ENCODE assay signal across 28 cellular contexts in genomic region chr5:54573783-54574485, GRCh38. TPM values are rescaled to one million over a fixed set of nuclear protein-coding genes. Genes with fewer than 3 reads are reported as not detected.
DNase-seq lines count a peak whose midpoint lies in the region; ATAC-seq and TF ChIP-seq lines count a peak whose summit lies in the region.
"Had no signal": no experiment of that assay in that cellular context is flagged by ENCODE, and none has a peak within 500 bp of the region (broad histone marks: within the 10 kb centered on the region; RNA-seq: fewer than 3 reads in every experiment).

No MANE protein-coding gene starts in this region.

- no peaks in the 10 kb centered on the region for H3K9me3 Mint-ChIP-seq in activated T-cell treated with anti-CD3 and anti-CD28 coated beads, Interleukin-2, amount 50 U/mL, for 72 hours
- H3K9me3 Mint-ChIP-seq in activated T-cell treated with anti-CD3 and anti-CD28 coated beads, Interleukin-2, amount 50 U/mL, for 4 hours, result no peaks in the 10 kb centered on the region
- no peaks in the 10 kb centered on the region for H3K9me3 Mint-ChIP-seq in central memory CD8-positive, alpha-beta T cell
- H3K9me3 Mint-ChIP-seq: CD8-positive, alpha-beta memory T cell; GM23338; HFFc6 had no signal

- H3K4me3 ChIP-seq in upper lobe of right lung (no peak overlapping the region), spleen (no peak overlapping the region)
- H3K4me3 ChIP-seq: GM12878, GM23338, HAP-1, SK-N-MC had no signal

- H3K4me1 ChIP-seq in upper lobe of right lung (no peaks in the 10 kb centered on the region), spleen (peaks cover 0 to 23% (median 4%) of the 10 kb centered on the region in 6 donors)
- H3K4me1 ChIP-seq: HAP-1 had no signal

- H3K9me3 ChIP-seq in upper lobe of right lung (no peaks in the 10 kb centered on the region), spleen (no peaks in the 10 kb centered on the region)
- H3K9me3 ChIP-seq: HAP-1 had no signal

- no peaks in the 10 kb centered on the region for H3K4me1 Mint-ChIP-seq in activated T-cell treated with anti-CD3 and anti-CD28 coated beads, Interleukin-2, amount 50 U/mL, for 72 hours (ENCODE audit: low read depth)
- H3K4me1 Mint-ChIP-seq in activated T-cell treated with anti-CD3 and anti-CD28 coated beads, Interleukin-2, amount 50 U/mL, for 4 hours (ENCODE audit: low read depth), result peaks cover 12% of the 10 kb centered on the region
- H3K4me1 Mint-ChIP-seq in central memory CD8-positive, alpha-beta T cell, result peaks cover 26% of the 10 kb centered on the region

- no peak overlapping the region for H3K27ac ChIP-seq in upper lobe of right lung
- H3K27ac ChIP-seq in spleen, result no peak overlapping the region
- H3K27ac ChIP-seq: RWPE1, SK-N-MC had no signal

- 67 to 87% (median 74%) methylated on average over 4 of the region's 4 CpGs for WGBS in spleen, 5 donors

- no peak for DNase-seq in activated T-cell treated with anti-CD3 and anti-CD28 coated beads, Interleukin-2, amount 50 U/mL, for 72 hours
- no peak for DNase-seq in activated T-cell treated with anti-CD3 and anti-CD28 coated beads, Interleukin-2, amount 50 U/mL, for 4 hours
- peak; percentile 38 for DNase-seq in MV-4-11 (lab: John Stamatoyannopoulos, UW)
- DNase-seq in central memory CD8-positive, alpha-beta T cell (ENCODE audit: low spot score in 2 of 2), result no peak
- no peak for DNase-seq in upper lobe of right lung
- DNase-seq in NCI-H2227 treated with DMSO at 0.1 percent for 48 hours (lab: John Stamatoyannopoulos, UW), result no peak
- no peak for DNase-seq in spleen
- DNase-seq: C1 segment of cervical spinal cord; CD8-positive, alpha-beta memory T cell; DMS 273 treated with DMSO at 0.1 percent for 48 hours; DMS79; EL; GDM1; HFFc6; KBM-7; NCI-H1048; NCI-H1417; NCI-H1694; NCI-H2029 treated with DMSO at 0.1 percent for 48 hours; NCI-H774; SHP77; SW 1271 had no signal

- H3K36me3 Mint-ChIP-seq in activated T-cell treated with anti-CD3 and anti-CD28 coated beads, Interleukin-2, amount 50 U/mL, for 72 hours (ENCODE audit: insufficient read depth in 2 of 2), result no peaks in the 10 kb centered on the region
- H3K36me3 Mint-ChIP-seq in activated T-cell treated with anti-CD3 and anti-CD28 coated beads, Interleukin-2, amount 50 U/mL, for 4 hours (ENCODE audit: insufficient read depth), result peaks cover 2% of the 10 kb centered on the region
- no peaks in the 10 kb centered on the region for H3K36me3 Mint-ChIP-seq in central memory CD8-positive, alpha-beta T cell (ENCODE audit: insufficient read depth)

- peak overlapping the region; percentile 21 for H3K27ac Mint-ChIP-seq in activated T-cell treated with anti-CD3 and anti-CD28 coated beads, Interleukin-2, amount 50 U/mL, for 72 hours
- H3K27ac Mint-ChIP-seq in central memory CD8-positive, alpha-beta T cell (ENCODE audit: low read depth), result no peak overlapping the region
- H3K27ac Mint-ChIP-seq: GM23338, HFFc6 had no signal

- TF ChIP-seq CTCF in upper lobe of right lung (IDR thresholded peaks at IDR 0.05) (no peak), spleen (IDR thresholded peaks at IDR 0.05 in 8 of 11, conservative IDR thresholded peaks at IDR 0.05 in 3 of 11) (no peak)

- TF ChIP-seq POLR2A in spleen (IDR thresholded peaks at IDR 0.05), result no peak

- H3K27me3 ChIP-seq in upper lobe of right lung (no peaks in the 10 kb centered on the region), spleen (replicated peaks in 1 of 7) (no peaks in the 10 kb centered on the region)

- ATAC-seq in activated T-cell treated with anti-CD3 and anti-CD28 coated beads, Interleukin-2, amount 50 U/mL, for 72 hours (replicated peaks in 1 of 2), result no peak
- no peak for ATAC-seq in activated T-cell treated with anti-CD3 and anti-CD28 coated beads, Interleukin-2, amount 50 U/mL, for 4 hours
- ATAC-seq in central memory CD8-positive, alpha-beta T cell (replicated peaks; ENCODE audit: extremely low read depth, poor library complexity, severe bottlenecking), result no peak
- ATAC-seq in upper lobe of right lung, result peak; percentile 63
- ATAC-seq: GM12878, GM23338, Panc1 had no signal

- H3K36me3 ChIP-seq in upper lobe of right lung (no peaks in the 10 kb centered on the region), spleen (no peaks in the 10 kb centered on the region)
- H3K36me3 ChIP-seq: HAP-1 had no signal

- H3K4me3 Mint-ChIP-seq in activated T-cell treated with anti-CD3 and anti-CD28 coated beads, Interleukin-2, amount 50 U/mL, for 72 hours, result no peak overlapping the region
- no peak overlapping the region for H3K4me3 Mint-ChIP-seq in activated T-cell treated with anti-CD3 and anti-CD28 coated beads, Interleukin-2, amount 50 U/mL, for 4 hours
- peak overlapping the region; percentile 3 for H3K4me3 Mint-ChIP-seq in central memory CD8-positive, alpha-beta T cell
- H3K4me3 Mint-ChIP-seq: CD8-positive, alpha-beta memory T cell; GM23338; HFFc6 had no signal

- intact Hi-C loops in upper lobe of right lung (cut with DNase I) (no loop called here), spleen (cut with DNase I; ENCODE audit: low total_unique reads) (no loop called here)

- H3K27me3 Mint-ChIP-seq in activated T-cell treated with anti-CD3 and anti-CD28 coated beads, Interleukin-2, amount 50 U/mL, for 72 hours (ENCODE audit: low read depth), result no peaks in the 10 kb centered on the region
- H3K27me3 Mint-ChIP-seq in activated T-cell treated with anti-CD3 and anti-CD28 coated beads, Interleukin-2, amount 50 U/mL, for 4 hours (ENCODE audit: low read depth), result no peaks in the 10 kb centered on the region
- H3K27me3 Mint-ChIP-seq in central memory CD8-positive, alpha-beta T cell, result no peaks in the 10 kb centered on the region

RNA-seq across cellular contexts. Expression of gene SNX18, which starts 56.4 kb away (rescaled TPM):
- 1 to 10 TPM; 6.4 to 8.4 TPM for total RNA-seq in activated T-cell treated with anti-CD3 and anti-CD28 coated beads, Interleukin-2, amount 50 U/mL, for 72 hours
- 10 to 100 TPM; 10.2 to 11.7 (median 10.9) TPM for total RNA-seq in activated T-cell treated with anti-CD3 and anti-CD28 coated beads, Interleukin-2, amount 50 U/mL, for 4 hours
- 35.4 TPM for total RNA-seq in upper lobe of right lung
- 10 to 100 TPM; 59.2 to 82.5 (median 71.9) TPM for total RNA-seq in spleen
- 10 to 100 TPM in 1 of 3 donors, 1 to 10 TPM in 2; 4.8 to 13.0 (median 8.2) TPM for polyA plus RNA-seq in spleen
